ENCODE assay signal across 25 cellular contexts in genomic region chr12:92175961-92176360, GRCh38. TPM values are rescaled to one million over a fixed set of nuclear protein-coding genes. Genes with fewer than 3 reads are reported as not detected.
DNase-seq lines count a peak whose midpoint lies in the region; ATAC-seq, FAIRE-seq and TF ChIP-seq lines count a peak whose summit lies in the region.
"Had no signal": no experiment of that assay in that cellular context is flagged by ENCODE, and none has a peak within 500 bp of the region (broad histone marks: within the 10 kb centered on the region; RNA-seq: fewer than 3 reads in every experiment).

No MANE protein-coding gene starts in this region.

- H2BK12ac ChIP-seq in H9 (ENCODE audit: insufficient read length, low read depth, low read length) (no peak overlapping the region), trophoblast cell (ENCODE audit: low read length) (peak overlapping the region; percentile 34)

- H3K23me2 ChIP-seq in H9 (ENCODE audit: insufficient read length, low read depth, low read length, poor library complexity, severe bottlenecking) = no peaks in the 10 kb centered on the region

- TF ChIP-seq EP300 in HepG2 (IDR thresholded peaks at IDR 0.05; ENCODE audit: low read depth in 2 of 2, low read length in 2 of 2) = no peak
- no peak for TF ChIP-seq EP300 in HepG2 (CRISPR knock-in tag; IDR thresholded peaks at IDR 0.05; ENCODE audit: borderline replicate concordance)

- H3K79me1 ChIP-seq in H9 (ENCODE audit: insufficient read depth, low read depth, low read length, poor library complexity, severe bottlenecking) = no peaks in the 10 kb centered on the region
- no peaks in the 10 kb centered on the region for H3K79me1 ChIP-seq in trophoblast cell (ENCODE audit: low read length)

- H3K23ac ChIP-seq in H9 (ENCODE audit: insufficient read length, low read depth, low read length) = no peak overlapping the region
- no peak overlapping the region for H3K23ac ChIP-seq in trophoblast cell (ENCODE audit: low read length)

- no CpG with 5 or more reads among the region's 3 CpGs for WGBS in H9 (ENCODE audit: extremely low coverage, insufficient read length, low lambda C conversion rate)
- no CpG with 5 or more reads among the region's 3 CpGs for WGBS in trophoblast cell (ENCODE audit: extremely low coverage, insufficient coverage, insufficient read length)
- 48% methylated on average over 3 of the region's 3 CpGs for whole genome bisulfite sequencing in HepG2 (ENCODE audit: low lambda C conversion rate)

- H3K27me3 Mint-ChIP-seq in H9 (ENCODE audit: low read depth) (no peaks in the 10 kb centered on the region), WTC11 (ENCODE audit: low read depth) (no peaks in the 10 kb centered on the region)

- H3K27me3 ChIP-seq in H9 (ENCODE audit: insufficient read depth, low read length) (no peaks in the 10 kb centered on the region), trophoblast cell (ENCODE audit: insufficient read depth, low read length) (no peaks in the 10 kb centered on the region), HepG2 (ENCODE audit: control insufficient read depth in 1 of 2, insufficient read depth in 2 of 2, low read length in 2 of 2) (0 out of 5 replicates have a peak, but pooled peaks cover 0 to 3% of the 10 kb centered on the region in 2 experiments)
- H3K27me3 ChIP-seq: SJCRH30 had no signal

- no TSS peak for BruUV-seq in HepG2 (replicated peaks; lab: Mats Ljungman, UMichigan)

- no peaks in the 10 kb centered on the region for H4K20me1 ChIP-seq in H9 (ENCODE audit: control insufficient read depth, insufficient read depth, insufficient read length)
- no peaks in the 10 kb centered on the region for H4K20me1 ChIP-seq in HepG2 (ENCODE audit: insufficient read depth, low read length)

- no peak overlapping the region for H3K4me3 Mint-ChIP-seq in H9
- H3K4me3 Mint-ChIP-seq in WTC11 = no peak overlapping the region
- H3K4me3 Mint-ChIP-seq: CD8-positive, alpha-beta T cell had no signal

- no peak overlapping the region for H4K5ac ChIP-seq in H9 (ENCODE audit: insufficient read length, low read depth, low read length)

- POLR2A ChIA-PET in WTC11 (lab: Charles Lee) (no interaction called here), HepG2 (lab: Yijun Ruan, JAX) (no interaction called here)

- H3K79me2 ChIP-seq in H9 (ENCODE audit: insufficient read depth, low read length) (no peaks in the 10 kb centered on the region), trophoblast cell (ENCODE audit: control insufficient read depth, insufficient read depth, low read length, poor library complexity) (no peaks in the 10 kb centered on the region), HepG2 (ENCODE audit: insufficient read depth, low read length) (no peaks in the 10 kb centered on the region)

- no peak overlapping the region for H3K56ac ChIP-seq in H9 (ENCODE audit: insufficient read length, low read depth, low read length)

- no peak overlapping the region for H3K27ac ChIP-seq in H9 (ENCODE audit: insufficient read length, low read depth, low read length)
- H3K27ac ChIP-seq in trophoblast cell (ENCODE audit: low read depth, low read length) = no peak overlapping the region
- no peak overlapping the region for H3K27ac ChIP-seq in HepG2 (ENCODE audit: extremely low read length, insufficient read depth, low read length)
- H3K27ac ChIP-seq: A549, C4-2B, SJCRH30 had no signal

- H2BK15ac ChIP-seq in H9 (ENCODE audit: low read depth, low read length) = no peak overlapping the region

- H3K4ac ChIP-seq in H9 (ENCODE audit: low read depth, low read length) (no peak overlapping the region), trophoblast cell (ENCODE audit: low read depth, low read length) (no peak overlapping the region)

- TF ChIP-seq RAD21 in HepG2 (CRISPR knock-in tag; IDR thresholded peaks at IDR 0.05) = no peak

- TF ChIP-seq POLR2A in HepG2 (IDR thresholded peaks at IDR 0.05; ENCODE audit: insufficient read depth in 1 of 2, low read depth in 2 of 2, low read length in 2 of 2) = no peak

- H3K4me3 ChIP-seq in trophoblast cell (ENCODE audit: low read depth, low read length) = no peak overlapping the region
- no peak overlapping the region for H3K4me3 ChIP-seq in HepG2 (replicated peaks in 1 of 3; ENCODE audit: insufficient read depth in 1 of 3, low read depth in 2 of 3, low read length in 3 of 3)
- H3K4me3 ChIP-seq: A549, SJCRH30 had no signal

- H3K36me3 Mint-ChIP-seq in H9 (ENCODE audit: insufficient read depth in 1 of 3, low read depth in 3 of 3) (no peaks in the 10 kb centered on the region), WTC11 (no peaks in the 10 kb centered on the region)
- H3K36me3 Mint-ChIP-seq: CD8-positive, alpha-beta T cell had no signal

- ATAC-seq in WTC11 (peak; percentile 48), HepG2 (no peak)
- ATAC-seq: A549; CD8-positive, alpha-beta T cell; SK-N-SH treated with all-trans-retinoic acid at 6 μM for 48 hours had no signal

- no peak overlapping the region for H3K9ac ChIP-seq in H9 (ENCODE audit: extremely low read depth, insufficient read length, low read length)
- H3K9ac ChIP-seq in trophoblast cell (ENCODE audit: low read length) = no peak overlapping the region
- H3K9ac ChIP-seq in HepG2 (ENCODE audit: insufficient read depth, low read depth, low read length) = no peak overlapping the region

- H3K36me3 ChIP-seq in trophoblast cell (ENCODE audit: control insufficient read depth in 1 of 2, insufficient read depth in 2 of 2, low read length in 2 of 2) (no peaks in the 10 kb centered on the region), HepG2 (replicated peaks in 1 of 2; ENCODE audit: control insufficient read depth in 1 of 2, insufficient read depth in 2 of 2, low read length in 2 of 2) (no peaks in the 10 kb centered on the region)
- H3K36me3 ChIP-seq: SJCRH30 had no signal

- H2AK5ac ChIP-seq in H9 (ENCODE audit: insufficient read length, low read length) = no peak overlapping the region
- no peak overlapping the region for H2AK5ac ChIP-seq in trophoblast cell (ENCODE audit: low read length)

- H3T11ph ChIP-seq in H9 (ENCODE audit: low read length) = no peak overlapping the region

- H3K14ac ChIP-seq in H9 (ENCODE audit: insufficient read depth, low read length) (no peak overlapping the region), trophoblast cell (ENCODE audit: low read length) (no peak overlapping the region)

- H3K9me3 Mint-ChIP-seq in H9 = no peaks in the 10 kb centered on the region; a peak in 2 of 5 replicates
- H3K9me3 Mint-ChIP-seq in WTC11 = no peaks in the 10 kb centered on the region
- H3K9me3 Mint-ChIP-seq: CD8-positive, alpha-beta T cell had no signal

- CTCF ChIA-PET in WTC11 (lab: Charles Lee) (no interaction called here), HepG2 (lab: Yijun Ruan, JAX; ENCODE audit: low intra/inter-chr PET ratio, low total read pairs) (no interaction called here)

- no peak overlapping the region for H2AFZ ChIP-seq in H9 (ENCODE audit: low read length)
- no peak overlapping the region for H2AFZ ChIP-seq in trophoblast cell (ENCODE audit: insufficient read depth, low read length, poor library complexity)
- no peak overlapping the region for H2AFZ ChIP-seq in HepG2 (ENCODE audit: low read length)

- no peak overlapping the region for H4K8ac ChIP-seq in H9 (replicated peaks; ENCODE audit: insufficient read length, low read depth, low read length)
- no peak overlapping the region for H4K8ac ChIP-seq in trophoblast cell (ENCODE audit: low read depth, low read length)

- no peak overlapping the region for H2BK20ac ChIP-seq in H9 (ENCODE audit: low read depth, low read length, poor library complexity, severe bottlenecking)

- in situ Hi-C loops in G401 (cut with HindIII; ENCODE audit: low sequenced_read_pairs) (no loop called here), HepG2 (cut with HindIII; ENCODE audit: extremely low pct_ligation_motif_present, low pct_unique_long_range_greater_than_20kb) (no loop called here)

- H4K91ac ChIP-seq in H9 (ENCODE audit: insufficient read length, low read depth, low read length) (no peak overlapping the region), trophoblast cell (ENCODE audit: low read depth, low read length) (no peak overlapping the region)

- H3K4me1 ChIP-seq in H9 (ENCODE audit: insufficient read depth, low read length) (no peaks in the 10 kb centered on the region), trophoblast cell (ENCODE audit: control insufficient read depth in 1 of 2, insufficient read depth in 2 of 2, low read length in 2 of 2) (no peaks in the 10 kb centered on the region), HepG2 (ENCODE audit: insufficient read depth, low read length) (no peaks in the 10 kb centered on the region)
- H3K4me1 ChIP-seq: A549, SJCRH30 had no signal

- no peak overlapping the region for H2BK120ac ChIP-seq in H9 (ENCODE audit: low read depth, low read length, poor library complexity, severe bottlenecking)
- H2BK120ac ChIP-seq in trophoblast cell (ENCODE audit: insufficient read depth, low read length, poor library complexity) = no peak overlapping the region

- no peaks in the 10 kb centered on the region for H3K9me3 ChIP-seq in H9 (ENCODE audit: control insufficient read depth, low read depth, low read length)
- H3K9me3 ChIP-seq in trophoblast cell (ENCODE audit: insufficient read depth, low read depth, low read length) = no peaks in the 10 kb centered on the region
- H3K9me3 ChIP-seq in HepG2 (ENCODE audit: low read length) = no peaks in the 10 kb centered on the region
- H3K9me3 ChIP-seq: A549, SJCRH30 had no signal

- TF ChIP-seq CTCF in H9 (conservative IDR thresholded peaks at IDR 0.05) (no peak), WTC11 (IDR thresholded peaks at IDR 0.05) (no peak), HepG2 (CRISPR knock-in tag; IDR thresholded peaks at IDR 0.05) (no peak)

- no peak overlapping the region for H4K12ac ChIP-seq in trophoblast cell (ENCODE audit: low read depth, low read length)

- peaks cover 19 to 23% of the 10 kb centered on the region in 2 experiments for H3K4me1 Mint-ChIP-seq in H9
- H3K4me1 Mint-ChIP-seq in WTC11 = peaks cover 19% of the 10 kb centered on the region

- peak overlapping the region in 2 of 3 experiments; percentile 22 to 90; a peak in 3 of 7 replicates for H3K27ac Mint-ChIP-seq in H9
- H3K27ac Mint-ChIP-seq in WTC11 = peak overlapping the region; percentile 31; the same call in 1 of the 2 replicates
- H3K27ac Mint-ChIP-seq: CD8-positive, alpha-beta T cell had no signal

- H3K18ac ChIP-seq in H9 (ENCODE audit: insufficient read length, low read depth, low read length) (no peak overlapping the region), trophoblast cell (ENCODE audit: low read length) (no peak overlapping the region)

- intact Hi-C loops in HepG2 (cut with micrococcal nuclease; ENCODE audit: unreplicated experiment) = no loop called here

- H2BK5ac ChIP-seq in H9 (ENCODE audit: insufficient read length, low read length) (no peak overlapping the region), trophoblast cell (ENCODE audit: low read depth, low read length, poor library complexity) (no peak overlapping the region)

- DNase-seq in H9 (no peak), WTC11 (ENCODE audit: low spot score) (no peak), iPS-NIHi11 (ENCODE audit: low spot score) (peak; percentile 15), trophoblast cell (no peak), LoVo (ENCODE audit: low spot score) (no peak), MV-4-11 (lab: John Stamatoyannopoulos, UW) (no peak), G401 (ENCODE audit: low spot score) (no peak), HepG2 (ENCODE audit: low spot score) (no peak)
- DNase-seq: CD8-positive, alpha-beta T cell; DMS 273 treated with DMSO at 0.1 percent for 48 hours; DMS79 treated with DMSO at 0.1 percent for 48 hours; IMR-90; NCI-H1092 treated with DMSO at 0.1 percent for 48 hours; NCI-H1436; NCI-H187; NCI-H2081 treated with DMSO at 0.1 percent for 48 hours; NCI-H446; NCI-H524 treated with DMSO at 0.1 percent for 48 hours; NCI-H774; SJCRH30 had no signal

- FAIRE-seq in HepG2 (lab: Jason Lieb, UNC) = no peak
- FAIRE-seq: A549, GM12892, H54 had no signal

- H3K4me2 ChIP-seq in H9 (ENCODE audit: insufficient read depth, insufficient read length, low read length) (no peak overlapping the region), trophoblast cell (ENCODE audit: low read length) (no peak overlapping the region), HepG2 (ENCODE audit: low read depth, low read length) (no peak overlapping the region)
- H3K4me2 ChIP-seq: A549 had no signal

RNA-seq across cellular contexts. Expression of gene BTG1, which starts 30.3 kb away (rescaled TPM):
- total RNA-seq in H9 (2021) = 32.0 and 32.7 TPM in 2 replicates
- total RNA-seq in WTC11 (2021) = 26.7 to 32.0 TPM (median 31.2 TPM) in 3 replicates
- 145 and 154 TPM in 2 replicates for polyA plus RNA-seq in trophoblast cell (2013)
- total RNA-seq in G401 (2014; rRNA removed; shearing (Covaris generic)) = 0.10 and 0.68 TPM in 2 replicates
- total RNA-seq in HepG2 (2016; rRNA removed; fragmentation: Illumina TruSeq; extraction: Trizol) = 7.5 and 9.8 TPM in 2 replicates
- 2.4 and 5.7 TPM in 2 replicates for total RNA-seq in HepG2 (2016; cell fraction: cytosol; rRNA removed; fragmentation: Illumina TruSeq; extraction: Trizol; ENCODE audit: low read depth)
- 5.9 and 8.9 TPM in 2 replicates for total RNA-seq in HepG2 (2016; cell fraction: insoluble cytoplasmic fraction; rRNA removed; fragmentation: Illumina TruSeq; extraction: Trizol)
- 8.8 and 11.0 TPM in 2 replicates for total RNA-seq in HepG2 (2016; cell fraction: membrane; rRNA removed; fragmentation: Illumina TruSeq; extraction: Trizol)
- total RNA-seq in HepG2 (2016; cell fraction: nucleus; rRNA removed; fragmentation: Illumina TruSeq; extraction: Trizol) = 15.4 TPM in 2 replicates
- polyA plus RNA-seq in HepG2 (2011; rRNA removed) = 16.7 and 20.2 TPM in 2 replicates
- polyA plus RNA-seq in HepG2 (2011; cell fraction: cytosol; rRNA removed) = 12.2 and 14.4 TPM in 2 replicates
- polyA plus RNA-seq in HepG2 (2011; cell fraction: nucleus; rRNA removed) = 6.9 and 13.9 TPM in 2 replicates
- polyA plus RNA-seq in HepG2 (2012) = 22.3 and 32.9 TPM in 2 replicates
- 5.9 and 6.6 TPM in 2 replicates for polyA plus RNA-seq in HepG2 (2016; cell fraction: cytosol; fragmentation: Illumina TruSeq; extraction: Trizol; ENCODE audit: low read depth)
- 13.5 and 13.8 TPM in 2 replicates for polyA plus RNA-seq in HepG2 (2016; cell fraction: insoluble cytoplasmic fraction; fragmentation: Illumina TruSeq; extraction: Trizol; ENCODE audit: low read depth)
- 14.3 TPM in 2 replicates for polyA plus RNA-seq in HepG2 (2016; cell fraction: membrane; fragmentation: Illumina TruSeq; extraction: Trizol; ENCODE audit: low read depth)
- 12.5 and 15.4 TPM in 2 replicates for polyA plus RNA-seq in HepG2 (2016; cell fraction: nucleus; fragmentation: Illumina TruSeq; extraction: Trizol; ENCODE audit: insufficient read depth, low read depth)
- polyA minus RNA-seq in HepG2 (2011; rRNA and poly(A)+ RNA removed; ENCODE audit: low replicate concordance) = 33.4 and 51.6 TPM in 2 replicates
- 10.3 and 17.6 TPM in 2 replicates for polyA minus RNA-seq in HepG2 (2011; cell fraction: cytosol; rRNA and poly(A)+ RNA removed)
- 40.3 and 44.8 TPM in 2 replicates for polyA minus RNA-seq in HepG2 (2011; cell fraction: nucleus; rRNA and poly(A)+ RNA removed)
